In the genomic region with DNA sequence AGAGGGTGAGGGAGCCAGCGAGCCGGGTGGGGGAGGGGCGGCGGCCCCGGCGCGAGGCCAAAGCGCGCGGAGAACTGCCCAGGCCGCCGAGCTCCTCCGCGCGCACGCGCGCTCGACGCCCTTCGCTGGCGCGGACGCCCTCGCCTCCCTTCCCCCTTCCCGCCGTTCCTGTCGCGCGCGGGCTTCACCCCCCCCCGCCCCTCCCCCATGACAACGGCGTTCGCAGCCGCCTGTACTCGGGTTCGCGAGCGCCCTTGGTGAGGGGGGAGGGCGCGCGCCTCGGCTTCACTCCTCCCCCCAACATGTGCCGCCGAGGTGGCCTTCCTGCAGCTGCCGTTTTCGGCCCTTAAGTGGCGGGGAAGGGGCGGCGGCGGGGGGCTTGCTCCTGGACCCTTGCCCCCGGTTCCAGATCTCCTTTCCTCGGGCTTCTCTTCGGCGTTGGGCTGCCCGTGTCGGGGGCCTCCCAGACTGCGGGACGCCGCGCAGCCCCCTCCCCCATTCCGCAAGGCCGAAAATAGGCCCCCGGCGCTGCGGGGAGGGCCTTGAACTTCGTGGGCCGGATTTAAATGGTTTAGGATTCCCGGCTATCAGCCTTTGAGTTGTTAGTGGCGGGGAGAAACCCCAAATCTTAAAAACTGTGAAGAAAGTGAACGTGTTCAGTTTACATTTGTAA, we compare ENCODE assay signal across 8 cellular contexts. TPM values are rescaled to one million over a fixed set of nuclear protein-coding genes. Genes with fewer than 3 reads are reported as not detected.
DNase-seq lines count a peak whose midpoint lies in the region; ATAC-seq, FAIRE-seq and TF ChIP-seq lines count a peak whose summit lies in the region.

No MANE protein-coding gene starts in this region.

- H3K4me1 ChIP-seq in OCI-LY1 (ENCODE audit: insufficient read depth, low read length, severe bottlenecking) (peaks cover 33% of the 10 kb centered on the region), adipocyte (ENCODE audit: control insufficient read depth, insufficient read depth, low read length) (peaks cover 42% of the 10 kb centered on the region), heart left ventricle (peaks cover 11 to 53% (median 46%) of the 10 kb centered on the region in 12 donors), pancreas (peaks cover 10 to 24% (median 23%) of the 10 kb centered on the region in 3 donors), aorta (ENCODE audit: control insufficient read depth in 1 of 2, insufficient read depth in 2 of 2, low read length in 2 of 2) (peaks cover 0 to 2% of the 10 kb centered on the region in 2 donors)

- DNase-seq in DMS79 (lab: John Stamatoyannopoulos, UW): peak; percentile 57
- peak in 70 of 76 experiments; percentile 34 to 92 (median 81) for DNase-seq in HUDEP-2 (lab: John Stamatoyannopoulos, UW; ENCODE audit: unreplicated experiment in 76 of 76)
- DNase-seq in adipocyte (ENCODE audit: low read depth): peak; percentile 91
- peak; percentile 88 to 93 (median 89) for DNase-seq in heart left ventricle
- DNase-seq in pancreas: peak; percentile 83 to 94 (median 92)
- DNase-seq in aorta: peak; percentile 89 to 96

- H3K27me3 ChIP-seq in OCI-LY1 (ENCODE audit: insufficient read depth, low read length) (no peaks in the 10 kb centered on the region), adipocyte (replicated peaks; ENCODE audit: control insufficient read depth, insufficient read depth, low read length) (no peaks in the 10 kb centered on the region), heart left ventricle (no peaks in the 10 kb centered on the region), pancreas (no peaks in the 10 kb centered on the region), aorta (ENCODE audit: control insufficient read depth in 1 of 2, insufficient read depth in 2 of 2, low read length in 1 of 2) (no peaks in the 10 kb centered on the region)

- peak; percentile 26 for ATAC-seq in GM21390 (IDR thresholded peaks at IDR 0.05; ENCODE audit: unreplicated experiment)
- peak; percentile 34 to 86 (median 72) for ATAC-seq in heart left ventricle
- peak; percentile 76 to 84 (median 82) for ATAC-seq in pancreas
- peak; percentile 88 for ATAC-seq in aorta (ENCODE audit: low FRiP score)

- H3K9me2 ChIP-seq in OCI-LY1 (ENCODE audit: low read depth, low read length): no peaks in the 10 kb centered on the region

- H3K36me3 ChIP-seq in OCI-LY1 (ENCODE audit: insufficient read depth, low read length): peaks cover 59% of the 10 kb centered on the region
- H3K36me3 ChIP-seq in adipocyte (ENCODE audit: control insufficient read depth, insufficient read depth, low read length, severe bottlenecking): peaks cover 7% of the 10 kb centered on the region
- peaks cover 0 to 24% (median 18%) of the 10 kb centered on the region in 9 donors for H3K36me3 ChIP-seq in heart left ventricle
- peaks cover 0 to 11% (median 10%) of the 10 kb centered on the region in 3 donors for H3K36me3 ChIP-seq in pancreas
- H3K36me3 ChIP-seq in aorta (ENCODE audit: control insufficient read depth in 1 of 2, insufficient read depth in 2 of 2, low read length in 1 of 2): peaks cover 0 to 3% of the 10 kb centered on the region in 2 donors

- no peak overlapping the region for H2AFZ ChIP-seq in OCI-LY1 (ENCODE audit: low read length)

- H3K27ac ChIP-seq in OCI-LY1 (ENCODE audit: low read depth, low read length, poor library complexity, severe bottlenecking): peak overlapping the region; percentile 90
- H3K27ac ChIP-seq in heart left ventricle: peak overlapping the region; percentile 97 to 100 (median 98)
- peak overlapping the region; percentile 98 to 99 (median 98) for H3K27ac ChIP-seq in pancreas
- H3K27ac ChIP-seq in aorta (ENCODE audit: low read depth in 1 of 2, low read length in 2 of 2): peak overlapping the region; percentile 23 to 97

- peak overlapping the region; percentile 99 for H3K4me2 ChIP-seq in OCI-LY1 (ENCODE audit: low read length)

- no peak for FAIRE-seq in pancreas (lab: Jason Lieb, UNC)

- intact Hi-C loops in heart left ventricle (cut with DNase I) (loop anchor here in 6 of 10 donors (1.0 to 10.0 kb wide), 6 partner anchors 24 to 78 kb away; partner anchors contain the start of genes ELOB (in 5 of the 6) and KCTD5 (in 1 of the 6)), pancreas (cut with DNase I) (no loop called here), aorta (cut with DNase I) (loop anchor here in 1 of 2 donors (1.0 kb wide), 2 partner anchors 24 to 32 kb away; partner anchors contain the start of gene ELOB)

- H3K79me2 ChIP-seq in OCI-LY1 (ENCODE audit: insufficient read depth, low read length): peaks cover 48% of the 10 kb centered on the region

- peak overlapping the region; percentile 100 for H3K9ac ChIP-seq in OCI-LY1 (ENCODE audit: low read length)
- peak overlapping the region; percentile 99 for H3K9ac ChIP-seq in adipocyte (ENCODE audit: low read length)

- H3F3A ChIP-seq in OCI-LY1 (ENCODE audit: insufficient read depth, low read length): no peaks in the 10 kb centered on the region

- H4K20me1 ChIP-seq in OCI-LY1 (ENCODE audit: insufficient read depth, low read length): peaks cover 7% of the 10 kb centered on the region

- 1% methylated on average over 19 to 70 of the region's 72 CpGs for WGBS in heart left ventricle, 4 donors
- WGBS in pancreas, 2 donors: 0 to 1% methylated on average over 41 to 72 of the region's 72 CpGs
- WGBS in aorta, 2 donors: 0% methylated on average over 36 to 72 of the region's 72 CpGs

- peak overlapping the region; percentile 94 for H3K4me3 ChIP-seq in OCI-LY1 (ENCODE audit: low read depth, low read length, poor library complexity, severe bottlenecking)
- peak overlapping the region; percentile 91 for H3K4me3 ChIP-seq in adipocyte (ENCODE audit: low read length)
- peak overlapping the region; percentile 56 to 99 (median 88) for H3K4me3 ChIP-seq in heart left ventricle
- H3K4me3 ChIP-seq in pancreas: peak overlapping the region; percentile 52 to 95 (median 56)
- H3K4me3 ChIP-seq in aorta (ENCODE audit: low read length in 2 of 2): peak overlapping the region; percentile 53 to 94

- H3K9me3 ChIP-seq in OCI-LY1 (ENCODE audit: low read length) (no peaks in the 10 kb centered on the region), adipocyte (ENCODE audit: control insufficient read depth, low read length) (no peaks in the 10 kb centered on the region), heart left ventricle (no peaks in the 10 kb centered on the region), pancreas (no peaks in the 10 kb centered on the region), aorta (ENCODE audit: control insufficient read depth, low read length) (no peaks in the 10 kb centered on the region)

- no peak for TF ChIP-seq POLR2A in heart left ventricle (IDR thresholded peaks at IDR 0.05)

- TF ChIP-seq CTCF in OCI-LY1 (IDR thresholded peaks at IDR 0.05; ENCODE audit: low read length) (no peak), heart left ventricle (IDR thresholded peaks at IDR 0.05) (no peak), pancreas (IDR thresholded peaks at IDR 0.05) (no peak)

RNA-seq across cellular contexts. Expression of gene SRRM2, which starts 0.5 kb away (rescaled TPM):
- total RNA-seq in heart left ventricle (100 to 1,000 TPM; 112 to 315 (median 233) TPM), pancreas (100 to 1,000 TPM; 244 to 448 (median 301) TPM), aorta (100 to 1,000 TPM; 552 to 716 TPM)
- polyA plus RNA-seq in heart left ventricle (100 to 1,000 TPM; 196 to 540 TPM), pancreas (1,000 to 10,000 TPM in 1 of 2 donors, 100 to 1,000 TPM in 1; 850 to 1,932 TPM), aorta (100 to 1,000 TPM; 194 to 946 TPM)

RNA-seq across cellular contexts. Expression of gene ELOB, which starts 24.1 kb away (rescaled TPM):
- total RNA-seq in heart left ventricle: 1,000 to 10,000 TPM in 1 of 9 donors, 100 to 1,000 TPM in 8; 213 to 1,067 (median 294) TPM
- 100 to 1,000 TPM; 462 to 926 TPM for polyA plus RNA-seq in heart left ventricle
- 100 to 1,000 TPM in 2 of 6 donors, 10 to 100 TPM in 4; 69.9 to 107 (median 95.0) TPM for total RNA-seq in pancreas
- polyA plus RNA-seq in pancreas: 100 to 1,000 TPM; 157 to 318 TPM
- total RNA-seq in aorta: 100 to 1,000 TPM; 146 to 174 TPM
- polyA plus RNA-seq in aorta: 100 to 1,000 TPM; 368 to 843 TPM

RNA-seq across cellular contexts. Expression of gene PRSS27, which starts 33.0 kb away (rescaled TPM):
- total RNA-seq in heart left ventricle (1 to 10 TPM in 1 of 9 donors, under 1 TPM in 5, not detected in 3; 0.19 to 1.3 (median 0.53) TPM), pancreas (under 1 TPM; 0.22 to 0.69 (median 0.50) TPM), aorta (1 to 10 TPM; 1.3 to 2.2 TPM)
- polyA plus RNA-seq in heart left ventricle (under 1 TPM; 0.25 to 0.38 TPM), pancreas (1 to 10 TPM; 2.0 to 2.1 TPM), aorta (1 to 10 TPM; 1.4 to 1.6 TPM)

RNA-seq across cellular contexts. Expression of gene PRSS33, which starts 34.4 kb away (rescaled TPM):
- not detected for total RNA-seq in heart left ventricle
- not detected for polyA plus RNA-seq in heart left ventricle
- total RNA-seq in pancreas: not detected
- under 1 TPM in 1 of 2 donors, not detected in 1; 0.05 TPM for polyA plus RNA-seq in pancreas
- not detected for total RNA-seq in aorta
- under 1 TPM in 1 of 2 donors, not detected in 1; 0.08 TPM for polyA plus RNA-seq in aorta

RNA-seq across cellular contexts. Expression of gene PRSS41, which starts 45.3 kb away (rescaled TPM):
- not detected for total RNA-seq in heart left ventricle
- polyA plus RNA-seq in heart left ventricle: not detected
- not detected for total RNA-seq in pancreas
- not detected for polyA plus RNA-seq in pancreas
- not detected for total RNA-seq in aorta
- not detected for polyA plus RNA-seq in aorta

Comparison
In these comparisons a context has a peak if more than half of its experiments do, and no peak if none do; other contexts are left out.
1. Peak in every context shown above with its lines: DNase-seq, ATAC-seq, H3K4me3 ChIP-seq and H3K27ac ChIP-seq.
2. ATAC-seq: peak in every context shown above with its lines; median percentile 88 in aorta; 82 in pancreas; 72 in heart left ventricle; 26 in GM21390.
3. intact Hi-C loops: an anchor here in heart left ventricle (1.0 to 10.0 kb wide); none called in pancreas.